ENCODE assay signal across 19 cellular contexts in genomic region chr10:82922046-82922445, GRCh38.
"Had no signal": no experiment of that assay in that cellular context is flagged by ENCODE, and none has a peak within 500 bp of the region (broad histone marks: within the 10 kb centered on the region; RNA-seq: fewer than 3 reads in every experiment).

No MANE protein-coding gene starts in this region.

- ATAC-seq: activated CD4-positive, CD25-positive, alpha-beta regulatory T cell treated with anti-CD3 and anti-CD28 coated beads, Interleukin-2, amount 50 U/mL, for 24 hours; activated T-cell treated with anti-CD3 and anti-CD28 coated beads, Interleukin-2, amount 50 U/mL, for 72 hours; naive thymus-derived CD8-positive, alpha-beta T cell had no signal

- DNase-seq: activated CD4-positive, alpha-beta memory T cell treated with anti-CD3 and anti-CD28 coated beads, Interleukin-2, amount 10 ng/mL, durations not matched to agents 7 days and 5 days; activated CD4-positive, alpha-beta T cell treated with anti-CD3 and anti-CD28 coated beads, Interleukin-2, amount 10 ng/mL, durations not matched to agents 24 days and 14 days; activated effector memory CD4-positive, alpha-beta T cell treated with Interleukin-2 at 50 U/mL for 16 hours; activated naive CD4-positive, alpha-beta T cell treated with anti-CD3 and anti-CD28 coated beads for 36 hours; activated naive CD8-positive, alpha-beta T cell treated with anti-CD3 and anti-CD28 coated beads, Interleukin-2, amount 10 ng/mL, durations not matched to agents 7 days and 5 days; activated T-cell treated with anti-CD3 and anti-CD28 coated beads, Interleukin-2, amount 50 U/mL, for 72 hours; amygdala; colonic mucosa; dorsolateral prefrontal cortex; hippocampal formation; left ventricle myocardium inferior; mammary epithelial cell; naive thymus-derived CD8-positive, alpha-beta T cell; spleen; stimulated activated CD4-positive, alpha-beta T cell treated with anti-CD3 and anti-CD28 coated beads, Interleukin-4, amount 100 ng/mL, for 1 hour; stimulated activated naive CD4-positive, alpha-beta T cell treated with Interleukin-2 at 50 U/mL for 16 hours had no signal

- FAIRE-seq: bronchial epithelial cell, frontal cortex had no signal
